ENCODE assay signal across 2 cellular contexts in the genomic region with DNA sequence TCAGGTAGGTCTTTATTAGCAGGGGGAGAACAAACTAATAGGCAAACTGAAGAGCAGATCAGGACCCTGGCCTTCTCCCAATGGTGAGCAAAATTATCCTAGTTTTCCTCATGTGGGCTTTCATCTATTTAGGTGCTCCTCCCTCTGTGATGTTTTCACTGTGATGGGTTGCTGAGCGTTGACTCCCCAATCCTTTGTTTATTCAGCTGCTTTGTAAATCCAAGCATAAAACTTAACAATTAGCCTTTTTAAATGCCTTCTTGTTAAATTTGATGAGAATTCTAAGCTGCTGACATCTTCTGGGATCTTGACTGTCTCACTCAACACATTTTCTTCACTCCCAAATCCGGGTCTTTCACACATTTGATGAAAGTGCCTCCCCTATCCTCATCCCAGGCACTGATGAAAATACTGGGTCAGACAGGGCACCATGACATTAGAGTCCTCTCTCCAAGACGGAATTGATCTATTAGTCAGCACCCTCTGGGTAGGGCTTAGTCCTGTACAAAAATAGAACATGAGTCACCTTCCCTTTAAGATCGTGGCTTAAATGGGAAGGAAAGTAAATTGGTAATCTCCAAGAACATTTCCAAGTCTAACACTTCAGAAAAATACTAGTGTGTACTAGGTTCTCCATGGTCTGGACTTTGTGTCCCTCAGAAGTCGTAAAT.
TF ChIP-seq lines count a peak whose summit lies in the region.

No MANE protein-coding gene starts in this region.

TF ChIP-seq in HCT116, 20 proteins besides CTCF, POLR2A, EP300 and RAD21:
- TF ChIP-seq REST (IDR thresholded peaks at IDR 0.05; ENCODE audit: low read depth) (no peak), SP1 (IDR thresholded peaks at IDR 0.05; ENCODE audit: low read depth) (no peak), YY1 (IDR thresholded peaks at IDR 0.05; ENCODE audit: extremely low read depth, insufficient replicate concordance, low read depth, low read length) (no peak), SIN3A (IDR thresholded peaks at IDR 0.05; ENCODE audit: low read depth) (no peak), FOSL1 (IDR thresholded peaks at IDR 0.05; ENCODE audit: low read depth) (0 out of 2 replicates have a peak, but pooled peaks have one; percentile 11)
- TF ChIP-seq, protein P1, sequence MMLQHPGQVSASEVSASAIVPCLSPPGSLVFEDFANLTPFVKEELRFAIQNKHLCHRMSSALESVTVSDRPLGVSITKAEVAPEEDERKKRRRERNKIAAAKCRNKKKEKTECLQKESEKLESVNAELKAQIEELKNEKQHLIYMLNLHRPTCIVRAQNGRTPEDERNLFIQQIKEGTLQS (IDR thresholded peaks at IDR 0.05) = no peak

TF ChIP-seq in GM23338, 12 proteins besides CTCF, POLR2A, EP300 and RAD21 (continued from another document):
- TF ChIP-seq, protein P2, sequence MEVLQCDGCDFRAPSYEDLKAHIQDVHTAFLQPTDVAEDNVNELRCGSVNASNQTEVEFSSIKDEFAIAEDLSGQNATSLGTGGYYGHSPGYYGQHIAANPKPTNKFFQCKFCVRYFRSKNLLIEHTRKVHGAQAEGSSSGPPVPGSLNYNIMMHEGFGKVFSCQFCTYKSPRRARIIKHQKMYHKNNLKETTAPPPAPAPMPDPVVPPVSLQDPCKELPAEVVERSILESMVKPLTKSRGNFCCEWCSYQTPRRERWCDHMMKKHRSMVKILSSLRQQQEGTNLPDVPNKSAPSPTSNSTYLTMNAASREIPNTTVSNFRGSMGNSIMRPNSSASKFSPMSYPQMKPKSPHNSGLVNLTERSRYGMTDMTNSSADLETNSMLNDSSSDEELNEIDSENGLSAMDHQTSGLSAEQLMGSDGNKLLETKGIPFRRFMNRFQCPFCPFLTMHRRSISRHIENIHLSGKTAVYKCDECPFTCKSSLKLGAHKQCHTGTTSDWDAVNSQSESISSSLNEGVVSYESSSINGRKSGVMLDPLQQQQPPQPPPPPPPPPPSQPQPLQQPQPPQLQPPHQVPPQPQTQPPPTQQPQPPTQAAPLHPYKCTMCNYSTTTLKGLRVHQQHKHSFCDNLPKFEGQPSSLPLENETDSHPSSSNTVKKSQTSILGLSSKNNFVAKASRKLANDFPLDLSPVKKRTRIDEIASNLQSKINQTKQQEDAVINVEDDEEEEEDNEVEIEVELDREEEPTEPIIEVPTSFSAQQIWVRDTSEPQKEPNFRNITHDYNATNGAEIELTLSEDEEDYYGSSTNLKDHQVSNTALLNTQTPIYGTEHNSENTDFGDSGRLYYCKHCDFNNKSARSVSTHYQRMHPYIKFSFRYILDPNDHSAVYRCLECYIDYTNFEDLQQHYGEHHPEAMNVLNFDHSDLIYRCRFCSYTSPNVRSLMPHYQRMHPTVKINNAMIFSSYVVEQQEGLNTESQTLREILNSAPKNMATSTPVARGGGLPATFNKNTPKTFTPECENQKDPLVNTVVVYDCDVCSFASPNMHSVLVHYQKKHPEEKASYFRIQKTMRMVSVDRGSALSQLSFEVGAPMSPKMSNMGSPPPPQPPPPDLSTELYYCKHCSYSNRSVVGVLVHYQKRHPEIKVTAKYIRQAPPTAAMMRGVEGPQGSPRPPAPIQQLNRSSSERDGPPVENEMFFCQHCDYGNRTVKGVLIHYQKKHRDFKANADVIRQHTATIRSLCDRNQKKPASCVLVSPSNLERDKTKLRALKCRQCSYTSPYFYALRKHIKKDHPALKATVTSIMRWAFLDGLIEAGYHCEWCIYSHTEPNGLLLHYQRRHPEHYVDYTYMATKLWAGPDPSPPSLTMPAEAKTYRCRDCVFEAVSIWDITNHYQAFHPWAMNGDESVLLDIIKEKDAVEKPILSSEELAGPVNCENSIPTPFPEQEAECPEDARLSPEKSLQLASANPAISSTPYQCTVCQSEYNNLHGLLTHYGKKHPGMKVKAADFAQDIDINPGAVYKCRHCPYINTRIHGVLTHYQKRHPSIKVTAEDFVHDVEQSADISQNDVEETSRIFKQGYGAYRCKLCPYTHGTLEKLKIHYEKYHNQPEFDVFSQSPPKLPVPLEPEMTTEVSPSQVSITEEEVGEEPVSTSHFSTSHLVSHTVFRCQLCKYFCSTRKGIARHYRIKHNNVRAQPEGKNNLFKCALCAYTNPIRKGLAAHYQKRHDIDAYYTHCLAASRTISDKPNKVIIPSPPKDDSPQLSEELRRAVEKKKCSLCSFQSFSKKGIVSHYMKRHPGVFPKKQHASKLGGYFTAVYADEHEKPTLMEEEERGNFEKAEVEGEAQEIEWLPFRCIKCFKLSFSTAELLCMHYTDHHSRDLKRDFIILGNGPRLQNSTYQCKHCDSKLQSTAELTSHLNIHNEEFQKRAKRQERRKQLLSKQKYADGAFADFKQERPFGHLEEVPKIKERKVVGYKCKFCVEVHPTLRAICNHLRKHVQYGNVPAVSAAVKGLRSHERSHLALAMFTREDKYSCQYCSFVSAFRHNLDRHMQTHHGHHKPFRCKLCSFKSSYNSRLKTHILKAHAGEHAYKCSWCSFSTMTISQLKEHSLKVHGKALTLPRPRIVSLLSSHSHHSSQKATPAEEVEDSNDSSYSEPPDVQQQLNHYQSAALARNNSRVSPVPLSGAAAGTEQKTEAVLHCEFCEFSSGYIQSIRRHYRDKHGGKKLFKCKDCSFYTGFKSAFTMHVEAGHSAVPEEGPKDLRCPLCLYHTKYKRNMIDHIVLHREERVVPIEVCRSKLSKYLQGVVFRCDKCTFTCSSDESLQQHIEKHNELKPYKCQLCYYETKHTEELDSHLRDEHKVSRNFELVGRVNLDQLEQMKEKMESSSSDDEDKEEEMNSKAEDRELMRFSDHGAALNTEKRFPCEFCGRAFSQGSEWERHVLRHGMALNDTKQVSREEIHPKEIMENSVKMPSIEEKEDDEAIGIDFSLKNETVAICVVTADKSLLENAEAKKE (CRISPR knock-in tag; IDR thresholded peaks at IDR 0.05) = no peak
- TF ChIP-seq CREB1 (CRISPR knock-in tag; IDR thresholded peaks at IDR 0.05; ENCODE audit: low read depth) (no peak), REST (IDR thresholded peaks at IDR 0.05; ENCODE audit: unreplicated experiment) (no peak), ZNF331 (CRISPR knock-in tag; IDR thresholded peaks at IDR 0.05; ENCODE audit: low read depth) (no peak), EZH2phosphoT487 (IDR thresholded peaks at IDR 0.05; ENCODE audit: unreplicated experiment) (no peak), JUNB (IDR thresholded peaks at IDR 0.05; ENCODE audit: unreplicated experiment) (no peak), NANOG (IDR thresholded peaks at IDR 0.05; ENCODE audit: borderline replicate concordance) (no peak), ZNF114 (CRISPR knock-in tag; IDR thresholded peaks at IDR 0.05) (no peak), STAT1 (IDR thresholded peaks at IDR 0.05; ENCODE audit: unreplicated experiment) (no peak)
